14 cellular contexts compared by ENCODE assay signal in the genomic region with DNA sequence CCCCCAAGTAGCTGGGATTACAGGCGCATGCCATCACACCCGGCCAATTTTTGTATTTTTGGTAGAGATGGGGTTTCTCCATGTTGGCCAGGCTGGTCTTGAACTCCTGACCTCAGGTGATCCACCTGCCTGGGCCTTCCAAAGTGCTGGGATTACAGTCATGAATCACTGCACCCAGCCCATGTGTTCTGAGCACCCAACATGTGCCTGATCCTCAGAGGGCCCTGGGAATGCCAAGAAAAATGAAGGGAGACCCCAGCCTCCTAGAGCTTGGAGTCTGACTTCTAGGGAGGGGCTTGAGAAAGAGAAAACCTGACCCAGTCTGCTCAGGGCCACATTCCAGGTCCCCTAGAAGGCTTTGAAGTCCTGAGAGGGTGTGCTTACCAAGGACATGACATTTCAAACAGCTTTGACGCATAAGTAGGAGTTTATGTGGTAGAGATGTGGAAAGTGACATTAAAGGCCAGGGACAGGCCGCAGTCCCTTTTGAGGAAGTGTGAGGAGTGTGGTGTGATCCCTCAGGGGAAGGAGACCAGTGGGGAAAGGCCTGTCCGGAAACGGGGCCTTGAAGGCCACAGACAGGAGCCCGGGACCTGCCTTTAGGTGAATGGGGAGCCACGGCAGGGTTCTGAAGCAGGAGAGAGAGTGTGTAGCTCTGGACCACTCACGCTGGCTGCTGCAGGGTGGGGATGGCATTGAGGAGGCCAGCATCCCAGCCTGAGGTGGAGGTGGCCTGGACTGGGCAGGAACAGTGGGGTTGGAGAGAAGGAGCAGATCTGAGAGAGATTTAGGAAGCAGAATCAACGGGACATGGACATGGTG. TPM values are rescaled to one million over a fixed set of nuclear protein-coding genes. Genes with fewer than 3 reads are reported as not detected.
DNase-seq lines count a peak whose midpoint lies in the region; ATAC-seq and TF ChIP-seq lines count a peak whose summit lies in the region.
"Had no signal": no experiment of that assay in that cellular context is flagged by ENCODE, and none has a peak within 500 bp of the region (broad histone marks: within the 10 kb centered on the region; RNA-seq: fewer than 3 reads in every experiment).

No MANE protein-coding gene starts in this region.

- peak overlapping the region; percentile 86 for H3K4me2 ChIP-seq in OCI-LY3 (ENCODE audit: low read length)

- TF ChIP-seq POLR2A in sigmoid colon (IDR thresholded peaks at IDR 0.05), result no peak

- peaks cover 32% of the 10 kb centered on the region for H3K79me2 ChIP-seq in OCI-LY3 (ENCODE audit: low read length)

- peak; percentile 38 for ATAC-seq in GM21576 (IDR thresholded peaks at IDR 0.05; ENCODE audit: unreplicated experiment)
- ATAC-seq in memory B cell (ENCODE audit: low read depth), result peak; percentile 38
- ATAC-seq in HG03571 (IDR thresholded peaks at IDR 0.05; ENCODE audit: unreplicated experiment), result no peak
- no peak for ATAC-seq in HG03175 (IDR thresholded peaks at IDR 0.05; ENCODE audit: unreplicated experiment)
- ATAC-seq: WTC11 had no signal

- peaks cover 22% of the 10 kb centered on the region for H3K36me3 ChIP-seq in OCI-LY3 (replicated peaks; ENCODE audit: low read depth, low read length)
- no peaks in the 10 kb centered on the region for H3K36me3 ChIP-seq in sigmoid colon
- H3K36me3 ChIP-seq: colonic mucosa had no signal

- intact Hi-C loops in sigmoid colon (cut with DNase I), result no loop called here

- 79 to 88% methylated on average over 10 of the region's 10 CpGs for WGBS in sigmoid colon, 2 donors

- H3K27me3 ChIP-seq in OCI-LY3 (ENCODE audit: low read depth, low read length) (no peaks in the 10 kb centered on the region), sigmoid colon (no peaks in the 10 kb centered on the region)
- H3K27me3 ChIP-seq: colonic mucosa had no signal

- no peaks in the 10 kb centered on the region for H3K9me3 Mint-ChIP-seq in memory B cell
- H3K9me3 Mint-ChIP-seq: nephron, WTC11 had no signal

- TF ChIP-seq CTCF in GM10266 (IDR thresholded peaks at IDR 0.05; ENCODE audit: control insufficient read depth, insufficient read depth, low read depth, missing control alignments) (no peak), OCI-LY3 (IDR thresholded peaks at IDR 0.05; ENCODE audit: low read depth, low read length) (no peak), sigmoid colon (IDR thresholded peaks at IDR 0.05) (no peak)

- H3K27me3 Mint-ChIP-seq in memory B cell, result no peaks in the 10 kb centered on the region

- H3K9me3 ChIP-seq in OCI-LY3 (ENCODE audit: insufficient read depth, low read length) (no peaks in the 10 kb centered on the region), sigmoid colon (no peaks in the 10 kb centered on the region)
- H3K9me3 ChIP-seq: colonic mucosa had no signal

- peak overlapping the region; percentile 84; the same call in 1 of the 2 replicates for H3K4me3 ChIP-seq in OCI-LY3 (ENCODE audit: low read length)
- H3K4me3 ChIP-seq in sigmoid colon, result no peak overlapping the region
- H3K4me3 ChIP-seq: colonic mucosa had no signal

- DNase-seq in GM10266 (ENCODE audit: extremely low spot score) (peak; percentile 40), memory B cell (ENCODE audit: low spot score in 2 of 2) (no peak), NCI-H1092 treated with DMSO at 0.1 percent for 48 hours (lab: John Stamatoyannopoulos, UW) (no peak), sigmoid colon (no peak)
- DNase-seq: activated gamma-delta T cell treated with Interleukin-2 at 50 U/mL for 16 hours, colonic mucosa, foreskin fibroblast had no signal

- H3K27ac ChIP-seq in OCI-LY3 (ENCODE audit: low read length) (peak overlapping the region; percentile 83), sigmoid colon (no peak overlapping the region)
- H3K27ac ChIP-seq: colonic mucosa had no signal

- no peak overlapping the region for H2AFZ ChIP-seq in OCI-LY3 (ENCODE audit: low read depth, low read length)

- no peaks in the 10 kb centered on the region for H3K36me3 Mint-ChIP-seq in memory B cell
- H3K36me3 Mint-ChIP-seq: WTC11 had no signal

- no peak for TF ChIP-seq EP300 in sigmoid colon (IDR thresholded peaks at IDR 0.05)

- H3K4me1 Mint-ChIP-seq in memory B cell, result peaks cover 18% of the 10 kb centered on the region
- H3K4me1 Mint-ChIP-seq: nephron, WTC11 had no signal

- peaks cover 58% of the 10 kb centered on the region for H3K4me1 ChIP-seq in OCI-LY3 (ENCODE audit: low read length)
- no peaks in the 10 kb centered on the region for H3K4me1 ChIP-seq in sigmoid colon
- H3K4me1 ChIP-seq: colonic mucosa had no signal

- peak overlapping the region; percentile 70 for H3K9ac ChIP-seq in OCI-LY3 (ENCODE audit: low read length)

- peak overlapping the region; percentile 54 for H3K27ac Mint-ChIP-seq in memory B cell
- H3K27ac Mint-ChIP-seq: nephron, WTC11 had no signal

- H4K20me1 ChIP-seq in OCI-LY3 (ENCODE audit: insufficient read depth, low read length), result peaks cover 16% of the 10 kb centered on the region

- peak overlapping the region; percentile 6 for H3K4me3 Mint-ChIP-seq in memory B cell
- H3K4me3 Mint-ChIP-seq: nephron, WTC11 had no signal

RNA-seq across cellular contexts. Expression of gene CCL22, which starts 1.0 kb away (rescaled TPM):
- not detected for total RNA-seq in sigmoid colon
- 1 to 10 TPM in 1 of 3 donors, not detected in 2; 2.9 TPM for polyA plus RNA-seq in sigmoid colon
- total RNA-seq: kidney epithelial cell had no signal

RNA-seq across cellular contexts. Expression of gene CX3CL1, which starts 14.7 kb away (rescaled TPM):
- 10 to 100 TPM in 1 of 4 donors, 1 to 10 TPM in 3; 3.5 to 18.6 (median 6.7) TPM for total RNA-seq in sigmoid colon
- polyA plus RNA-seq in sigmoid colon, result 10 to 100 TPM in 1 of 3 donors, under 1 TPM in 2; 0.23 to 11.1 (median 0.60) TPM

RNA-seq across cellular contexts. Expression of gene CCL17, which starts 47.0 kb away (rescaled TPM):
- not detected for total RNA-seq in sigmoid colon
- polyA plus RNA-seq in sigmoid colon, result 1 to 10 TPM in 1 of 3 donors, not detected in 2; 7.6 TPM
- total RNA-seq: colonic mucosa, kidney epithelial cell, WTC11 had no signal

Comparison
In these comparisons a context has a peak if more than half of its experiments do, and no peak if none do; other contexts are left out.
1. ATAC-seq: peak in GM21576 (single experiment) and memory B cell (single experiment); none in HG03571 (single experiment) and HG03175 (single experiment).